In the genomic region with DNA sequence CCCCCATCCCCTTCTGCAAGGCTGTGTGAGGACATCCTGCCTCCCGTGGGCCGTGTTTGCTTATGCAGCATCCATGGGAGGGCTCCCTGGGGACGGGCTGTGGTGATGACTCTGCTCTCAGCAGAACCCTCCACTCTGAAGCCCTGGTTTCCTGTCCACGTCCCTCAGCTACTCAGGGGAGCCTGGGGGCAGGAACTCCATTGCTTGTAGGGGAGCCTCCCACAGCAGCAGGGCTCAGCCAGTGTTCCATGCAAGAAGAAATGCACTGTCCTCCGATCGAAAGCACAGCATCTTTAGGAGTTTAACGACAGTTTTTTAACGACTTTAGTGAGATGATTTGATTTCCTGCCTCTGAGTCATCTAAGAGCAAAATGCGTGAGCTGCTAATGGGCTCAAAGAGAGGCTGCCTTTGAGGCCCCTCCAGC, we compare ENCODE assay signal across 9 cellular contexts. TPM values are rescaled to one million over a fixed set of nuclear protein-coding genes. Genes with fewer than 3 reads are reported as not detected.
DNase-seq lines count a peak whose midpoint lies in the region; ATAC-seq and TF ChIP-seq lines count a peak whose summit lies in the region.
"Had no signal": no experiment of that assay in that cellular context is flagged by ENCODE, and none has a peak within 500 bp of the region (broad histone marks: within the 10 kb centered on the region; RNA-seq: fewer than 3 reads in every experiment).

No MANE protein-coding gene starts in this region.

- H3K4me1 Mint-ChIP-seq in activated T-cell treated with anti-CD3 and anti-CD28 coated beads, Interleukin-2, amount 50 U/mL, for 4 hours (ENCODE audit: low read depth), result peaks cover 54% of the 10 kb centered on the region
- H3K4me1 Mint-ChIP-seq in activated T-helper 1 cell treated with anti-CD3 and anti-CD28 coated beads, Interleukin-12 subunit alpha, Interleukin-12 subunit beta, Interleukin-2, Interleukin-4 antibody, amounts not matched to agents 30 ng/mL and 10 ng/mL and 1 ng/mL, durations not matched to agents 14 hours and 24 hours and 36 hours (ENCODE audit: low read depth), result peaks cover 43% of the 10 kb centered on the region
- H3K4me1 Mint-ChIP-seq in stimulated activated effector memory CD8-positive, alpha-beta T cell treated with anti-CD3 and anti-CD28 coated beads, Interleukin-12 subunit alpha, Interleukin-12 subunit beta, amount 100 ng/mL, for 72 hours, result peaks cover 61% of the 10 kb centered on the region

- no peaks in the 10 kb centered on the region for H3K27me3 ChIP-seq in dorsolateral prefrontal cortex

- ATAC-seq in activated T-cell treated with anti-CD3 and anti-CD28 coated beads, Interleukin-2, amount 50 U/mL, for 4 hours, result peak; percentile 38 to 60
- peak; percentile 73 for ATAC-seq in HG03108 (IDR thresholded peaks at IDR 0.05; ENCODE audit: unreplicated experiment)
- ATAC-seq in stimulated activated effector memory CD8-positive, alpha-beta T cell treated with anti-CD3 and anti-CD28 coated beads, Interleukin-12 subunit alpha, Interleukin-12 subunit beta, amount 100 ng/mL, for 72 hours, result peak; percentile 77

- H3K27ac Mint-ChIP-seq in activated T-helper 1 cell treated with anti-CD3 and anti-CD28 coated beads, Interleukin-12 subunit alpha, Interleukin-12 subunit beta, Interleukin-2, Interleukin-4 antibody, amounts not matched to agents 30 ng/mL and 10 ng/mL and 1 ng/mL, durations not matched to agents 14 hours and 24 hours and 36 hours, result peak overlapping the region; percentile 42
- peak overlapping the region; percentile 54 for H3K27ac Mint-ChIP-seq in stimulated activated effector memory CD8-positive, alpha-beta T cell treated with anti-CD3 and anti-CD28 coated beads, Interleukin-12 subunit alpha, Interleukin-12 subunit beta, amount 100 ng/mL, for 72 hours

- no peak overlapping the region for H3K4me3 ChIP-seq in dorsolateral prefrontal cortex

- intact Hi-C loops in activated T-helper 1 cell treated with anti-CD3 and anti-CD28 coated beads, Interleukin-12 subunit alpha, Interleukin-12 subunit beta, Interleukin-2, Interleukin-4 antibody, amounts not matched to agents 30 ng/mL and 10 ng/mL and 1 ng/mL, durations not matched to agents 14 hours and 24 hours and 36 hours (cut with micrococcal nuclease), result no loop called here
- intact Hi-C loops in dorsolateral prefrontal cortex (cut with DNase I), result no loop called here

- no peak for DNase-seq in activated T-cell treated with anti-CD3 and anti-CD28 coated beads, Interleukin-2, amount 50 U/mL, for 4 hours
- DNase-seq in activated T-cell treated with anti-CD3 and anti-CD28 coated beads for 4 hours, result no peak
- DNase-seq in activated T-helper 1 cell treated with anti-CD3 and anti-CD28 coated beads, Interleukin-12 subunit alpha, Interleukin-12 subunit beta, Interleukin-2, Interleukin-4 antibody, amounts not matched to agents 30 ng/mL and 10 ng/mL and 1 ng/mL, durations not matched to agents 14 hours and 24 hours and 36 hours (ENCODE audit: low spot score), result peak; percentile 6
- peak in 1 of 2 donors; percentile 62 for DNase-seq in stimulated activated effector memory CD8-positive, alpha-beta T cell treated with anti-CD3 and anti-CD28 coated beads, Interleukin-12 subunit alpha, Interleukin-12 subunit beta, amount 100 ng/mL, for 72 hours (ENCODE audit: low spot score in 2 of 2)
- DNase-seq in dorsolateral prefrontal cortex, result no peak
- no peak for DNase-seq in HuH-7.5 (ENCODE audit: low spot score)
- no peak for DNase-seq in SKM-1 treated with dmso at 0.1 percent for 144 hours (lab: John Stamatoyannopoulos, UW; ENCODE audit: unreplicated experiment)
- DNase-seq: central memory CD4-positive, alpha-beta T cell had no signal

- H3K27ac ChIP-seq in dorsolateral prefrontal cortex, result no peak overlapping the region

- no peak overlapping the region for H3K4me3 Mint-ChIP-seq in activated T-cell treated with anti-CD3 and anti-CD28 coated beads, Interleukin-2, amount 50 U/mL, for 4 hours
- H3K4me3 Mint-ChIP-seq in activated T-helper 1 cell treated with anti-CD3 and anti-CD28 coated beads, Interleukin-12 subunit alpha, Interleukin-12 subunit beta, Interleukin-2, Interleukin-4 antibody, amounts not matched to agents 30 ng/mL and 10 ng/mL and 1 ng/mL, durations not matched to agents 14 hours and 24 hours and 36 hours, result no peak overlapping the region
- H3K4me3 Mint-ChIP-seq in stimulated activated effector memory CD8-positive, alpha-beta T cell treated with anti-CD3 and anti-CD28 coated beads, Interleukin-12 subunit alpha, Interleukin-12 subunit beta, amount 100 ng/mL, for 72 hours, result peak overlapping the region; percentile 41

- H3K9me3 Mint-ChIP-seq in activated T-cell treated with anti-CD3 and anti-CD28 coated beads, Interleukin-2, amount 50 U/mL, for 4 hours, result no peaks in the 10 kb centered on the region
- H3K9me3 Mint-ChIP-seq in activated T-helper 1 cell treated with anti-CD3 and anti-CD28 coated beads, Interleukin-12 subunit alpha, Interleukin-12 subunit beta, Interleukin-2, Interleukin-4 antibody, amounts not matched to agents 30 ng/mL and 10 ng/mL and 1 ng/mL, durations not matched to agents 14 hours and 24 hours and 36 hours, result no peaks in the 10 kb centered on the region
- H3K9me3 Mint-ChIP-seq in stimulated activated effector memory CD8-positive, alpha-beta T cell treated with anti-CD3 and anti-CD28 coated beads, Interleukin-12 subunit alpha, Interleukin-12 subunit beta, amount 100 ng/mL, for 72 hours, result no peaks in the 10 kb centered on the region

- no peak for TF ChIP-seq CTCF in dorsolateral prefrontal cortex (IDR thresholded peaks at IDR 0.05 in 54 of 56, conservative IDR thresholded peaks at IDR 0.05 in 2 of 56; ENCODE audit: low read depth in 1 of 56, partially characterized antibody in 56 of 56)

- H3K27me3 Mint-ChIP-seq in activated T-cell treated with anti-CD3 and anti-CD28 coated beads, Interleukin-2, amount 50 U/mL, for 4 hours (ENCODE audit: low read depth), result no peaks in the 10 kb centered on the region
- no peaks in the 10 kb centered on the region for H3K27me3 Mint-ChIP-seq in activated T-helper 1 cell treated with anti-CD3 and anti-CD28 coated beads, Interleukin-12 subunit alpha, Interleukin-12 subunit beta, Interleukin-2, Interleukin-4 antibody, amounts not matched to agents 30 ng/mL and 10 ng/mL and 1 ng/mL, durations not matched to agents 14 hours and 24 hours and 36 hours (ENCODE audit: insufficient read depth)

- H3K36me3 Mint-ChIP-seq in activated T-cell treated with anti-CD3 and anti-CD28 coated beads, Interleukin-2, amount 50 U/mL, for 4 hours (ENCODE audit: insufficient read depth), result peaks cover 23% of the 10 kb centered on the region
- H3K36me3 Mint-ChIP-seq in activated T-helper 1 cell treated with anti-CD3 and anti-CD28 coated beads, Interleukin-12 subunit alpha, Interleukin-12 subunit beta, Interleukin-2, Interleukin-4 antibody, amounts not matched to agents 30 ng/mL and 10 ng/mL and 1 ng/mL, durations not matched to agents 14 hours and 24 hours and 36 hours (ENCODE audit: low read depth), result peaks cover 23% of the 10 kb centered on the region
- H3K36me3 Mint-ChIP-seq in stimulated activated effector memory CD8-positive, alpha-beta T cell treated with anti-CD3 and anti-CD28 coated beads, Interleukin-12 subunit alpha, Interleukin-12 subunit beta, amount 100 ng/mL, for 72 hours, result peaks cover 100% of the 10 kb centered on the region

RNA-seq across cellular contexts. Expression of a gene that starts 8.3 kb away (rescaled TPM):
- total RNA-seq in activated T-cell treated with anti-CD3 and anti-CD28 coated beads, Interleukin-2, amount 50 U/mL, for 4 hours, result 100 to 1,000 TPM; 199 to 230 (median 202) TPM
- total RNA-seq in activated T-helper 1 cell treated with anti-CD3 and anti-CD28 coated beads, Interleukin-12 subunit alpha, Interleukin-12 subunit beta, Interleukin-2, Interleukin-4 antibody, amounts not matched to agents 30 ng/mL and 10 ng/mL and 1 ng/mL, durations not matched to agents 14 hours and 24 hours and 36 hours, result 237 and 254 TPM in 2 replicates
- total RNA-seq in dorsolateral prefrontal cortex, result 100 to 1,000 TPM in 119 of 120 experiments, 10 to 100 TPM in 1; 82.3 to 377 (median 285) TPM

RNA-seq across cellular contexts. Expression of a gene that starts 45.1 kb away (rescaled TPM):
- 1 to 10 TPM; 7.0 to 9.3 (median 7.1) TPM for total RNA-seq in activated T-cell treated with anti-CD3 and anti-CD28 coated beads, Interleukin-2, amount 50 U/mL, for 4 hours
- total RNA-seq in activated T-helper 1 cell treated with anti-CD3 and anti-CD28 coated beads, Interleukin-12 subunit alpha, Interleukin-12 subunit beta, Interleukin-2, Interleukin-4 antibody, amounts not matched to agents 30 ng/mL and 10 ng/mL and 1 ng/mL, durations not matched to agents 14 hours and 24 hours and 36 hours, result 18.3 and 18.6 TPM in 2 replicates
- 10 to 100 TPM; 19.7 to 55.4 (median 34.0) TPM for total RNA-seq in dorsolateral prefrontal cortex
